In the genomic region with DNA sequence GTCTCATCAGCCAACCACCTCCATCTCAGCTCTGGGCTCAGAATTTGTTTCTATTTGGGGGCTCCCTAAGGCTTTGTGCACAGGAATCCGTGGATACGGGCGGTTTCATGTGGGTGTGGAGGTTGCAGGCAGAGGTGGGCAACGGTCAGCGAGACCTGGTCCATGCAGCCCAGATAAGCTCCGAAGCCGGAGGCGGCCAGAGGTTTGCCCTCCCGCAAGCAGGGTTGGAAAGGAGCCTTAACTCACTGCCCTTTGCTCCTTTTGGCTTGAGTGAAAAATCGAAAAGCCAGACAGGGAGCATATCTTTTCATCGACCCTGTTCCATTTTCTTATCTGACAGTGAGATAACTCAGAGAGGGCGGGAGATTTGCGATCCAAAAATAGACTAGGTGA, we compare ENCODE assay signal across 1 cellular context.
TF ChIP-seq lines count a peak whose summit lies in the region.

No MANE protein-coding gene starts in this region.

TF ChIP-seq in SK-N-SH, 30 proteins besides CTCF, POLR2A, EP300 and RAD21 (continued from another document):
- TF ChIP-seq, protein P1, sequence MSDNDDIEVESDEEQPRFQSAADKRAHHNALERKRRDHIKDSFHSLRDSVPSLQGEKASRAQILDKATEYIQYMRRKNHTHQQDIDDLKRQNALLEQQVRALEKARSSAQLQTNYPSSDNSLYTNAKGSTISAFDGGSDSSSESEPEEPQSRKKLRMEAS (IDR thresholded peaks at IDR 0.05; ENCODE audit: low read depth) = no peak
- TF ChIP-seq MXI1 (IDR thresholded peaks at IDR 0.05; ENCODE audit: low read depth, low read length) = no peak
- TF ChIP-seq POLR2AphosphoS5 (IDR thresholded peaks at IDR 0.05; ENCODE audit: low read depth, low read length) = no peak
- no peak for TF ChIP-seq FOXM1 (IDR thresholded peaks at IDR 0.05; ENCODE audit: low read depth)
- no peak for TF ChIP-seq ELF1 (IDR thresholded peaks at IDR 0.05)
- no peak for TF ChIP-seq RFX5 (IDR thresholded peaks at IDR 0.05; ENCODE audit: low read length)
- TF ChIP-seq SIN3A (IDR thresholded peaks at IDR 0.05; ENCODE audit: borderline replicate concordance, low read depth, low read length) = no peak
- TF ChIP-seq, protein P2, sequence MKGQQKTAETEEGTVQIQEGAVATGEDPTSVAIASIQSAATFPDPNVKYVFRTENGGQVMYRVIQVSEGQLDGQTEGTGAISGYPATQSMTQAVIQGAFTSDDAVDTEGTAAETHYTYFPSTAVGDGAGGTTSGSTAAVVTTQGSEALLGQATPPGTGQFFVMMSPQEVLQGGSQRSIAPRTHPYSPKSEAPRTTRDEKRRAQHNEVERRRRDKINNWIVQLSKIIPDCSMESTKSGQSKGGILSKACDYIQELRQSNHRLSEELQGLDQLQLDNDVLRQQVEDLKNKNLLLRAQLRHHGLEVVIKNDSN (IDR thresholded peaks at IDR 0.05; ENCODE audit: borderline replicate concordance, low read depth) = no peak
- TF ChIP-seq, protein P3, sequence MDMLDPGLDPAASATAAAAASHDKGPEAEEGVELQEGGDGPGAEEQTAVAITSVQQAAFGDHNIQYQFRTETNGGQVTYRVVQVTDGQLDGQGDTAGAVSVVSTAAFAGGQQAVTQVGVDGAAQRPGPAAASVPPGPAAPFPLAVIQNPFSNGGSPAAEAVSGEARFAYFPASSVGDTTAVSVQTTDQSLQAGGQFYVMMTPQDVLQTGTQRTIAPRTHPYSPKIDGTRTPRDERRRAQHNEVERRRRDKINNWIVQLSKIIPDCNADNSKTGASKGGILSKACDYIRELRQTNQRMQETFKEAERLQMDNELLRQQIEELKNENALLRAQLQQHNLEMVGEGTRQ (IDR thresholded peaks at IDR 0.05; ENCODE audit: borderline replicate concordance, low read depth, low read length) = no peak
- no peak for TF ChIP-seq TAF1 (IDR thresholded peaks at IDR 0.05; ENCODE audit: borderline replicate concordance, low read depth, low read length)
- TF ChIP-seq GABPA (IDR thresholded peaks at IDR 0.05; ENCODE audit: low read depth) = no peak
- no peak for TF ChIP-seq PBX3 (IDR thresholded peaks at IDR 0.05)
